Comparison of ENCODE assay signal across 16 cellular contexts in genomic region chr12:112686373-112686772, GRCh38.
DNase-seq lines count a peak whose midpoint lies in the region; ATAC-seq, FAIRE-seq and TF ChIP-seq lines count a peak whose summit lies in the region.
"Had no signal": no experiment of that assay in that cellular context is flagged by ENCODE, and none has a peak within 500 bp of the region (broad histone marks: within the 10 kb centered on the region; RNA-seq: fewer than 3 reads in every experiment).

No MANE protein-coding gene starts in this region.

- CTCF ChIA-PET in PC-3 (lab: Charles Lee) (interaction anchor here (0.5 kb wide), 1 partner anchor 38 kb away, joined by 4 read pairs; no protein-coding TSS in a partner anchor), endothelial cell of umbilical vein (lab: Charles Lee) (no interaction called here)
- CTCF ChIA-PET in activated CD8-positive, alpha-beta T cell treated with anti-CD3 and anti-CD28 coated beads for 36 hours (lab: Charles Lee): no interaction called here

- TF ChIP-seq POLR2A in endothelial cell of umbilical vein (IDR thresholded peaks at IDR 0.05; ENCODE audit: low read depth, low read length): no peak

- H3K27ac Mint-ChIP-seq in activated CD8-positive, alpha-beta T cell treated with anti-CD3 and anti-CD28 coated beads for 36 hours: no peak overlapping the region
- H3K27ac Mint-ChIP-seq: activated T-cell treated with anti-CD3 and anti-CD28 coated beads, Interleukin-2, amount 50 U/mL, for 24 hours; progenitor cell of endocrine pancreas had no signal

- H3K36me3 ChIP-seq in PC-3 (ENCODE audit: low read depth, low read length) (no peaks in the 10 kb centered on the region), endothelial cell of umbilical vein (ENCODE audit: control insufficient read depth in 2 of 2, extremely low read depth in 1 of 2, insufficient read depth in 2 of 2, low read length in 2 of 2) (no peaks in the 10 kb centered on the region)
- H3K36me3 ChIP-seq: adrenal gland, thoracic aorta had no signal

- H3K79me2 ChIP-seq in PC-3 (ENCODE audit: low read length): no peaks in the 10 kb centered on the region
- H3K79me2 ChIP-seq in endothelial cell of umbilical vein (ENCODE audit: control insufficient read depth, insufficient read depth, low read length): no peaks in the 10 kb centered on the region

- no peaks in the 10 kb centered on the region for H3K4me1 Mint-ChIP-seq in activated CD8-positive, alpha-beta T cell treated with anti-CD3 and anti-CD28 coated beads for 36 hours (ENCODE audit: low read depth)

- H3K27ac ChIP-seq in PC-3 (ENCODE audit: low read length): no peak overlapping the region
- H3K27ac ChIP-seq in endothelial cell of umbilical vein (ENCODE audit: insufficient read depth, low read depth, low read length): no peak overlapping the region
- no peak overlapping the region for H3K27ac ChIP-seq in coronary artery
- H3K27ac ChIP-seq: adrenal gland, thoracic aorta had no signal

- peak; percentile 37 for DNase-seq in NCI-H345 (lab: John Stamatoyannopoulos, UW)
- DNase-seq in NCI-H345 treated with DMSO at 0.1 percent for 48 hours (lab: John Stamatoyannopoulos, UW; ENCODE audit: unreplicated experiment): no peak
- peak; percentile 65 for DNase-seq in PC-3
- DNase-seq in endothelial cell of umbilical vein (ENCODE audit: low read depth, low spot score): peak; percentile 4
- DNase-seq in superior temporal gyrus (ENCODE audit: extremely low spot score): peak; percentile 42
- DNase-seq in activated CD8-positive, alpha-beta T cell treated with anti-CD3 and anti-CD28 coated beads for 36 hours: no peak
- DNase-seq in AML-193 (lab: John Stamatoyannopoulos, UW): no peak
- no peak for DNase-seq in coronary artery (ENCODE audit: low spot score)
- DNase-seq: activated CD4-positive, CD25-positive, alpha-beta regulatory T cell treated with anti-CD3 and anti-CD28 coated beads, Interleukin-2, amount 50 U/mL, for 72 hours; activated T-cell treated with anti-CD3 and anti-CD28 coated beads, Interleukin-2, amount 50 U/mL, for 24 hours; cortex of kidney; NCI-H2081 had no signal

- no peak overlapping the region for H2AFZ ChIP-seq in PC-3 (ENCODE audit: low read length)
- H2AFZ ChIP-seq in endothelial cell of umbilical vein (ENCODE audit: low read depth, low read length): no peak overlapping the region

- POLR2A ChIA-PET in PC-3 (lab: Charles Lee; ENCODE audit: unreplicated experiment): no interaction called here
- POLR2A ChIA-PET in endothelial cell of umbilical vein (lab: Charles Lee): no interaction called here
- POLR2A ChIA-PET in activated CD8-positive, alpha-beta T cell treated with anti-CD3 and anti-CD28 coated beads for 36 hours (lab: Charles Lee): no interaction called here

- peaks cover 45% of the 10 kb centered on the region for H3K27me3 ChIP-seq in PC-3 (ENCODE audit: low read length)
- no peaks in the 10 kb centered on the region for H3K27me3 ChIP-seq in endothelial cell of umbilical vein (ENCODE audit: control insufficient read depth in 2 of 2, insufficient read depth in 2 of 2, low read length in 2 of 2)

- H3F3A ChIP-seq in PC-3 (ENCODE audit: low read length, unreplicated experiment): no peaks in the 10 kb centered on the region

- dilution Hi-C loops in endothelial cell of umbilical vein (cut with MboI; ENCODE audit: extremely low pct_ligation_motif_present, low sequenced_read_pairs): no loop called here

- TF ChIP-seq CTCF in PC-3 (conservative IDR thresholded peaks at IDR 0.05; ENCODE audit: low read depth, low read length): no peak
- TF ChIP-seq CTCF in endothelial cell of umbilical vein (IDR thresholded peaks at IDR 0.05; ENCODE audit: extremely low read depth in 1 of 2, insufficient read depth in 1 of 2, low read depth in 1 of 2, low read length in 2 of 2): no peak
- no peak for TF ChIP-seq CTCF in activated CD8-positive, alpha-beta T cell treated with anti-CD3 and anti-CD28 coated beads for 36 hours (IDR thresholded peaks at IDR 0.05)
- no peak for TF ChIP-seq CTCF in coronary artery (IDR thresholded peaks at IDR 0.05)

- ATAC-seq in PC-3: 0 out of 2 replicates have a peak, but pooled peaks have one; percentile 29
- no peak for ATAC-seq in activated CD8-positive, alpha-beta T cell treated with anti-CD3 and anti-CD28 coated beads for 36 hours

- intact Hi-C loops in PC-3 (cut with micrococcal nuclease): no loop called here
- intact Hi-C loops in endothelial cell of umbilical vein (cut with micrococcal nuclease): no loop called here
- intact Hi-C loops in activated CD8-positive, alpha-beta T cell treated with anti-CD3 and anti-CD28 coated beads for 36 hours (cut with micrococcal nuclease): no loop called here

- no peaks in the 10 kb centered on the region for H3K9me1 ChIP-seq in endothelial cell of umbilical vein (replicated peaks; ENCODE audit: control insufficient read depth, extremely low read depth, insufficient read depth, low read length)

- no peaks in the 10 kb centered on the region for H3K4me1 ChIP-seq in PC-3 (ENCODE audit: insufficient read depth, low read length)
- no peaks in the 10 kb centered on the region for H3K4me1 ChIP-seq in endothelial cell of umbilical vein (ENCODE audit: control insufficient read depth, extremely low read depth, insufficient read depth, low read length)
- H3K4me1 ChIP-seq: adrenal gland had no signal

- no peaks in the 10 kb centered on the region for H3K9me2 ChIP-seq in PC-3 (replicated peaks; ENCODE audit: low read length)

- H3K9me3 ChIP-seq in PC-3 (ENCODE audit: low read length): no peaks in the 10 kb centered on the region
- H3K9me3 ChIP-seq in endothelial cell of umbilical vein (replicated peaks; ENCODE audit: control insufficient read depth, insufficient read depth, low read length): no peaks in the 10 kb centered on the region
- H3K9me3 ChIP-seq: adrenal gland, thoracic aorta had no signal

- no peak for FAIRE-seq in endothelial cell of umbilical vein (lab: Jason Lieb, UNC)
- FAIRE-seq: A204.1 had no signal

- H3K4me2 ChIP-seq in PC-3 (ENCODE audit: low read length) (no peak overlapping the region), endothelial cell of umbilical vein (ENCODE audit: insufficient read depth, low read length) (no peak overlapping the region)

- H4K20me1 ChIP-seq in PC-3 (ENCODE audit: low read length) (no peaks in the 10 kb centered on the region), endothelial cell of umbilical vein (replicated peaks; ENCODE audit: control insufficient read depth, extremely low read depth, insufficient read depth, low read length) (no peaks in the 10 kb centered on the region)

- H3K9me3 Mint-ChIP-seq in activated CD8-positive, alpha-beta T cell treated with anti-CD3 and anti-CD28 coated beads for 36 hours: no peaks in the 10 kb centered on the region
- H3K9me3 Mint-ChIP-seq: activated T-cell treated with anti-CD3 and anti-CD28 coated beads, Interleukin-2, amount 50 U/mL, for 24 hours had no signal

- H3K27me3 Mint-ChIP-seq in activated CD8-positive, alpha-beta T cell treated with anti-CD3 and anti-CD28 coated beads for 36 hours: peaks cover 16% of the 10 kb centered on the region

- no peak overlapping the region for H3K9ac ChIP-seq in PC-3 (ENCODE audit: low read length)
- no peak overlapping the region for H3K9ac ChIP-seq in endothelial cell of umbilical vein (replicated peaks; ENCODE audit: extremely low read depth, insufficient read depth, low read length)

- no peaks in the 10 kb centered on the region for H3K36me3 Mint-ChIP-seq in activated CD8-positive, alpha-beta T cell treated with anti-CD3 and anti-CD28 coated beads for 36 hours (ENCODE audit: low read depth)

- BruUV-seq in PC-3 (replicated peaks; lab: Mats Ljungman, UMichigan) (no TSS peak), endothelial cell of umbilical vein (replicated peaks; lab: Mats Ljungman, UMichigan) (no TSS peak)

- H3K4me3 ChIP-seq in PC-3 (ENCODE audit: low read length): no peak overlapping the region
- no peak overlapping the region for H3K4me3 ChIP-seq in endothelial cell of umbilical vein (replicated peaks in 1 of 3; ENCODE audit: insufficient read depth in 1 of 3, low read depth in 1 of 3, low read length in 3 of 3)
- no peak overlapping the region for H3K4me3 ChIP-seq in coronary artery
- H3K4me3 ChIP-seq: adrenal gland, thoracic aorta had no signal

- H3K4me3 Mint-ChIP-seq in activated CD8-positive, alpha-beta T cell treated with anti-CD3 and anti-CD28 coated beads for 36 hours: no peak overlapping the region
- H3K4me3 Mint-ChIP-seq: activated T-cell treated with anti-CD3 and anti-CD28 coated beads, Interleukin-2, amount 50 U/mL, for 24 hours had no signal

TF ChIP-seq in endothelial cell of umbilical vein, 7 proteins besides CTCF, POLR2A, EP300 and RAD21:
- no peak for TF ChIP-seq POLR2AphosphoS5 (IDR thresholded peaks at IDR 0.05; ENCODE audit: insufficient read depth, low read depth, low read length)
- TF ChIP-seq FOS (IDR thresholded peaks at IDR 0.05; ENCODE audit: borderline replicate concordance, insufficient read depth, low read length): no peak
- no peak for TF ChIP-seq JUN (IDR thresholded peaks at IDR 0.05; ENCODE audit: borderline replicate concordance, insufficient read depth, insufficient read length, low read depth)

Comparison
In these comparisons a context has a peak if more than half of its experiments do, and no peak if none do; other contexts are left out.
1. DNase-seq: peak in NCI-H345 (single experiment), PC-3 (single experiment), endothelial cell of umbilical vein (single experiment) and superior temporal gyrus (single experiment); none in NCI-H345 treated with DMSO at 0.1 percent for 48 hours (single experiment), activated CD8-positive, alpha-beta T cell treated with anti-CD3 and anti-CD28 coated beads for 36 hours (single experiment), AML-193 (0 of 2) and coronary artery (single experiment).